27 cellular contexts compared by ENCODE assay signal in genomic region chr9:92136184-92136858, GRCh38.
"Had no signal": no experiment of that assay in that cellular context is flagged by ENCODE, and none has a peak within 500 bp of the region (broad histone marks: within the 10 kb centered on the region; RNA-seq: fewer than 3 reads in every experiment).

No MANE protein-coding gene starts in this region.

- H3K4me3 ChIP-seq: left lung, lung, skin epidermis, suprapubic skin, thoracic aorta, transverse colon, upper lobe of left lung, vagina had no signal

- H2AFZ ChIP-seq: parathyroid adenoma had no signal

- ATAC-seq: left colon; left lung; natural killer cell; right cardiac atrium; sciatic nerve; stimulated activated effector memory CD8-positive, alpha-beta T cell treated with anti-CD3 and anti-CD28 coated beads, Interleukin-12 subunit alpha, Interleukin-12 subunit beta, amount 100 ng/mL, for 72 hours had no signal

- H3K9ac ChIP-seq: parathyroid adenoma had no signal

- DNase-seq: hippocampal formation; left colon; mesendoderm; naive B cell; natural killer cell; nephron progenitor cell; nucleus accumbens; right cardiac atrium; stimulated activated CD4-positive, alpha-beta T cell treated with anti-CD3 and anti-CD28 coated beads, Interleukin-12 subunit alpha, Interleukin-12 subunit beta, amount 100 ng/mL, for 4 hours; stimulated activated CD4-positive, alpha-beta T cell treated with anti-CD3 and anti-CD28 coated beads, Interleukin-15, amount 100 ng/mL, for 24 hours; stimulated activated CD4-positive, alpha-beta T cell treated with anti-CD3 and anti-CD28 coated beads, Interleukin-2, amount 100 ng/mL, for 24 hours; stimulated activated CD4-positive, alpha-beta T cell treated with anti-CD3 and anti-CD28 coated beads, Interleukin-4, amount 100 ng/mL, for 1 hour; stimulated activated naive CD4-positive, alpha-beta T cell; transverse colon had no signal

- H3K27ac ChIP-seq: left lung, parathyroid adenoma, skin epidermis, suprapubic skin, thoracic aorta, transverse colon, upper lobe of left lung, vagina had no signal

- H3K9me3 ChIP-seq: left lung, suprapubic skin, thoracic aorta, transverse colon, upper lobe of left lung, vagina had no signal

- H3K9me3 Mint-ChIP-seq: natural killer cell; stimulated activated naive CD8-positive, alpha-beta T cell treated with anti-CD3 and anti-CD28 coated beads, Interleukin-15, Interleukin-2, amounts not matched to agents 100 ng/mL and 50 ng/mL, for 24 hours had no signal

- H3K27me3 ChIP-seq: vagina had no signal

- H3K79me2 ChIP-seq: parathyroid adenoma had no signal

- H3K36me3 Mint-ChIP-seq: mesothelial cell of epicardium; stimulated activated effector memory CD8-positive, alpha-beta T cell treated with anti-CD3 and anti-CD28 coated beads, Interleukin-12 subunit alpha, Interleukin-12 subunit beta, amount 100 ng/mL, for 72 hours had no signal

- H3K36me3 ChIP-seq: left lung, suprapubic skin, thoracic aorta, transverse colon, upper lobe of left lung, vagina had no signal

- H3K4me1 ChIP-seq: parathyroid adenoma had no signal

- H3K4me3 Mint-ChIP-seq: mesothelial cell of epicardium; natural killer cell; nephron progenitor cell; stimulated activated effector memory CD8-positive, alpha-beta T cell treated with anti-CD3 and anti-CD28 coated beads, Interleukin-12 subunit alpha, Interleukin-12 subunit beta, amount 100 ng/mL, for 72 hours; stimulated activated naive CD8-positive, alpha-beta T cell treated with anti-CD3 and anti-CD28 coated beads, Interleukin-15, Interleukin-2, amounts not matched to agents 100 ng/mL and 50 ng/mL, for 24 hours had no signal

- H3K27ac Mint-ChIP-seq: mesothelial cell of epicardium; naive B cell; natural killer cell; nephron progenitor cell; progenitor cell of endocrine pancreas; stimulated activated effector memory CD8-positive, alpha-beta T cell treated with anti-CD3 and anti-CD28 coated beads, Interleukin-12 subunit alpha, Interleukin-12 subunit beta, amount 100 ng/mL, for 72 hours; stimulated activated naive CD8-positive, alpha-beta T cell treated with anti-CD3 and anti-CD28 coated beads, Interleukin-15, Interleukin-2, amounts not matched to agents 100 ng/mL and 50 ng/mL, for 24 hours had no signal
